Comparison of ENCODE assay signal across 9 cellular contexts in the genomic region with DNA sequence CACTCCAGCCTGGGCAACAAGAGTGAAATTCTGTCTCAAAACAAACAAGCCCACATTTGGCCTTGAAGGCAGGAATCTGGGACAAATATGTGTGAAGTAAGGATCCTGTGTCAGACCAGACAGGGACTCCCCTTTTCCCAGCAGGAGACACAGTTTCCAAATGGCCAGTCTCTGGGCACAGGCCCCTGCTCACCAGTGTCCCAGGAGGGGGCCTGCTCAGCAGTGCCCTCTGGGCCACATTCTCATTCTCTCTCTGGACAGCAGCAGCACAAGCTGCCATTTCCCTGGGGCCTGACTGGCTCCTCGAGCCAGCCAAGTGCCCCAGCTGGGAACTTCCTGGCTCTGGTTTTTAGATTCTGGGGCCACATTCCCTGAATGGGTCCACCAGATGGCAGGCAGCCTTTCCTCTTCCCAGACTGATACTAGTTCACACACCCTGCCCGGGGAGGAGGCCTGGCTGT. TPM values are rescaled to one million over a fixed set of nuclear protein-coding genes. Genes with fewer than 3 reads are reported as not detected.
DNase-seq lines count a peak whose midpoint lies in the region; ATAC-seq and TF ChIP-seq lines count a peak whose summit lies in the region.
"Had no signal": no experiment of that assay in that cellular context is flagged by ENCODE, and none has a peak within 500 bp of the region (broad histone marks: within the 10 kb centered on the region; RNA-seq: fewer than 3 reads in every experiment).

No MANE protein-coding gene starts in this region.

- no peak overlapping the region for H3K4me3 ChIP-seq in thoracic aorta

- no peaks in the 10 kb centered on the region for H3K36me3 ChIP-seq in thoracic aorta

- peak; percentile 35 for ATAC-seq in thoracic aorta (ENCODE audit: insufficient number of reproducible peaks, low FRiP score, low read depth)
- ATAC-seq in HG03135 (IDR thresholded peaks at IDR 0.05; ENCODE audit: unreplicated experiment): no peak
- ATAC-seq in HG03095 (IDR thresholded peaks at IDR 0.05; ENCODE audit: unreplicated experiment): no peak

- no peaks in the 10 kb centered on the region for H3K9me3 ChIP-seq in thoracic aorta

- peak overlapping the region; percentile 79 to 87 for H3K27ac ChIP-seq in thoracic aorta

- TF ChIP-seq CTCF in thoracic aorta (IDR thresholded peaks at IDR 0.05): no peak

- DNase-seq in HK-2 (ENCODE audit: unreplicated experiment) (peak; percentile 13), cerebellar cortex (ENCODE audit: low spot score) (peak; percentile 89), iPS-NIHi7 (ENCODE audit: extremely low spot score) (peak; percentile 54), thoracic aorta (ENCODE audit: low spot score) (no peak)
- DNase-seq in stimulated activated CD4-positive, alpha-beta T cell treated with anti-CD3 and anti-CD28 coated beads, Interleukin-1b, Interleukin-23, amount 100 ng/mL, for 48 hours: no peak
- DNase-seq: effector memory CD4-positive, alpha-beta T cell; NCI-H146 had no signal

- no peaks in the 10 kb centered on the region for H3K27me3 ChIP-seq in thoracic aorta (replicated peaks; ENCODE audit: insufficient read depth)

- peaks cover 7 to 23% of the 10 kb centered on the region in 2 donors for H3K4me1 ChIP-seq in thoracic aorta (ENCODE audit: control insufficient read depth in 1 of 2, low read depth in 2 of 2)

RNA-seq across cellular contexts. Expression of a gene that starts 11.7 kb away (rescaled TPM):
- 10 to 100 TPM; 17.9 to 27.1 TPM for total RNA-seq in thoracic aorta

Comparison
In these comparisons a context has a peak if more than half of its experiments do, and no peak if none do; other contexts are left out.
1. DNase-seq: peak in HK-2 (single experiment), cerebellar cortex (single experiment) and iPS-NIHi7 (single experiment); none in thoracic aorta (single experiment) and stimulated activated CD4-positive, alpha-beta T cell treated with anti-CD3 and anti-CD28 coated beads, Interleukin-1b, Interleukin-23, amount 100 ng/mL, for 48 hours (single experiment).